Comparison of ENCODE assay signal across 11 cellular contexts in genomic region chr14:24197066-24197465, GRCh38. TPM values are rescaled to one million over a fixed set of nuclear protein-coding genes. Genes with fewer than 3 reads are reported as not detected.
DNase-seq lines count a peak whose midpoint lies in the region; ATAC-seq and TF ChIP-seq lines count a peak whose summit lies in the region.
"Had no signal": no experiment of that assay in that cellular context is flagged by ENCODE, and none has a peak within 500 bp of the region (broad histone marks: within the 10 kb centered on the region; RNA-seq: fewer than 3 reads in every experiment).

No MANE protein-coding gene starts in this region.

- H3K4me3 ChIP-seq in AG04449 (ENCODE audit: low read depth, low read length) (peak overlapping the region; percentile 3; the same call in 1 of the 2 replicates), GM12875 (ENCODE audit: low read depth, low read length) (peak overlapping the region; percentile 70), mesenchymal stem cell (ENCODE audit: insufficient read depth in 1 of 2, low read depth in 1 of 2, low read length in 2 of 2) (peak overlapping the region in 1 of 2 experiments; percentile 3), Peyer's patch (peak overlapping the region in 2 of 4 donors; percentile 97 to 98)

- H3K36me3 Mint-ChIP-seq in activated CD8-positive, alpha-beta T cell treated with anti-CD3 and anti-CD28 coated beads for 36 hours (ENCODE audit: low read depth), result peaks cover 57% of the 10 kb centered on the region

- POLR2A ChIA-PET in AG04449 (lab: Yijun Ruan, JAX), result no interaction called here
- POLR2A ChIA-PET in activated CD8-positive, alpha-beta T cell treated with anti-CD3 and anti-CD28 coated beads for 36 hours (lab: Charles Lee), result interaction anchor here (1.1 to 4.1 kb wide), 7 partner anchors 11 to 116 kb away, joined by 4 to 58 read pairs (median 29); partner anchors contain the start of genes CHMP4A, CIDEB, IRF9 and MDP1

- H3K27me3 ChIP-seq in mesenchymal stem cell (ENCODE audit: control insufficient read depth in 1 of 2, insufficient read depth in 1 of 2, low read length in 2 of 2) (no peaks in the 10 kb centered on the region), Peyer's patch (no peaks in the 10 kb centered on the region)

- peaks cover 50% of the 10 kb centered on the region for H3K4me1 Mint-ChIP-seq in activated CD8-positive, alpha-beta T cell treated with anti-CD3 and anti-CD28 coated beads for 36 hours (ENCODE audit: low read depth)

- no peak for ATAC-seq in activated CD8-positive, alpha-beta T cell treated with anti-CD3 and anti-CD28 coated beads for 36 hours
- ATAC-seq in HG02759 (IDR thresholded peaks at IDR 0.05; ENCODE audit: unreplicated experiment), result no peak

- peak overlapping the region; percentile 39 for H3K4me2 ChIP-seq in mesenchymal stem cell (ENCODE audit: low read length, poor library complexity, severe bottlenecking)

- TF ChIP-seq CTCF in AG04449 (IDR thresholded peaks at IDR 0.05; ENCODE audit: insufficient read depth, low read length, missing control alignments) (no peak), GM12875 (IDR thresholded peaks at IDR 0.05; ENCODE audit: borderline replicate concordance, insufficient read depth, low read depth, low read length) (no peak), Peyer's patch (IDR thresholded peaks at IDR 0.05) (no peak)
- TF ChIP-seq CTCF in activated CD8-positive, alpha-beta T cell treated with anti-CD3 and anti-CD28 coated beads for 36 hours (IDR thresholded peaks at IDR 0.05), result no peak

- H4K91ac ChIP-seq in mesenchymal stem cell (ENCODE audit: low read length), result no peak overlapping the region

- peaks cover 8% of the 10 kb centered on the region for H3K9me3 Mint-ChIP-seq in activated CD8-positive, alpha-beta T cell treated with anti-CD3 and anti-CD28 coated beads for 36 hours

- H3K27me3 Mint-ChIP-seq in activated CD8-positive, alpha-beta T cell treated with anti-CD3 and anti-CD28 coated beads for 36 hours, result no peaks in the 10 kb centered on the region

- peak overlapping the region; percentile 78 for H3K27ac Mint-ChIP-seq in activated CD8-positive, alpha-beta T cell treated with anti-CD3 and anti-CD28 coated beads for 36 hours

- no peak overlapping the region for H3K27ac ChIP-seq in mesenchymal stem cell (ENCODE audit: low read length, poor library complexity, severe bottlenecking)
- peak overlapping the region in 2 of 4 donors; percentile 96 to 97 for H3K27ac ChIP-seq in Peyer's patch

- no peak overlapping the region for H2AFZ ChIP-seq in mesenchymal stem cell (ENCODE audit: low read depth, low read length)

- no peak overlapping the region for H3K9ac ChIP-seq in mesenchymal stem cell (ENCODE audit: low read length)

- no peak overlapping the region for H2BK5ac ChIP-seq in mesenchymal stem cell (ENCODE audit: low read depth, low read length, poor library complexity, severe bottlenecking)

- intact Hi-C loops in activated CD8-positive, alpha-beta T cell treated with anti-CD3 and anti-CD28 coated beads for 36 hours (cut with micrococcal nuclease), result no loop called here

- no peak overlapping the region for H2BK120ac ChIP-seq in mesenchymal stem cell (ENCODE audit: low read depth, low read length)

- no peak overlapping the region for H3K23ac ChIP-seq in mesenchymal stem cell (ENCODE audit: low read length in 2 of 2)

- WGBS in mesenchymal stem cell, result 90% methylated on average over 1 of the region's 2 CpGs

- no peak overlapping the region for H2BK12ac ChIP-seq in mesenchymal stem cell (ENCODE audit: low read length in 2 of 2)

- no peak for TF ChIP-seq POLR2A in Peyer's patch (IDR thresholded peaks at IDR 0.05)

- no peak overlapping the region for H2BK15ac ChIP-seq in mesenchymal stem cell (ENCODE audit: low read depth, poor library complexity, severe bottlenecking)

- H3K79me1 ChIP-seq in mesenchymal stem cell (replicated peaks; ENCODE audit: low read length, poor library complexity, severe bottlenecking), result peaks cover 31% of the 10 kb centered on the region

- H2AK5ac ChIP-seq in mesenchymal stem cell (ENCODE audit: low read length, severe bottlenecking), result no peak overlapping the region

- H3K14ac ChIP-seq in mesenchymal stem cell (ENCODE audit: low read length in 2 of 2), result no peak overlapping the region

- H3K18ac ChIP-seq in mesenchymal stem cell (ENCODE audit: low read depth in 1 of 2, low read length in 2 of 2), result no peak overlapping the region

- H3K9me3 ChIP-seq in mesenchymal stem cell (ENCODE audit: control insufficient read depth, low read length) (peaks cover 3% of the 10 kb centered on the region), Peyer's patch (no peaks in the 10 kb centered on the region)

- H3K4me3 Mint-ChIP-seq in activated CD8-positive, alpha-beta T cell treated with anti-CD3 and anti-CD28 coated beads for 36 hours, result peak overlapping the region; percentile 95

- DNase-seq in AG04449 (ENCODE audit: low read depth, low spot score) (no peak), mesenchymal stem cell (no peak), Peyer's patch (no peak), mucosa of gallbladder (ENCODE audit: low spot score) (no peak), SW480 (ENCODE audit: low spot score) (no peak)
- no peak for DNase-seq in activated CD8-positive, alpha-beta T cell treated with anti-CD3 and anti-CD28 coated beads for 36 hours
- DNase-seq: NCI-H2081, nucleus accumbens, Right ventricle myocardium superior had no signal

- H4K8ac ChIP-seq in mesenchymal stem cell (ENCODE audit: low read length), result no peak overlapping the region

- H3K4ac ChIP-seq in mesenchymal stem cell (ENCODE audit: low read depth in 1 of 2, low read length in 2 of 2), result no peak overlapping the region

- H3K36me3 ChIP-seq in mesenchymal stem cell (ENCODE audit: control insufficient read depth in 1 of 2, insufficient read depth in 2 of 2, low read depth in 1 of 2, low read length in 2 of 2), result peaks cover 20 to 31% of the 10 kb centered on the region in 2 experiments
- peaks cover 0 to 27% (median 0%) of the 10 kb centered on the region in 3 donors for H3K36me3 ChIP-seq in Peyer's patch

- CTCF ChIA-PET in AG04449 (lab: Yijun Ruan, JAX), result interaction anchor here (1.9 to 2.2 kb wide), 2 partner anchors 36 to 139 kb away, joined by 7 to 9 read pairs; partner anchors contain the start of gene IRF9
- CTCF ChIA-PET in activated CD8-positive, alpha-beta T cell treated with anti-CD3 and anti-CD28 coated beads for 36 hours (lab: Charles Lee), result interaction anchor here (3.3 to 3.7 kb wide), 2 partner anchors 100 to 111 kb away, joined by 14 to 15 read pairs; partner anchors contain the start of gene CIDEB

- H3K4me1 ChIP-seq in mesenchymal stem cell (ENCODE audit: control insufficient read depth, insufficient read depth, low read depth, low read length), result peaks cover 9% of the 10 kb centered on the region
- H3K4me1 ChIP-seq in Peyer's patch, result peaks cover 2 to 38% (median 9%) of the 10 kb centered on the region in 4 donors

RNA-seq across cellular contexts. Expression of gene TM9SF1, which starts 1.8 kb away (rescaled TPM):
- total RNA-seq in activated CD8-positive, alpha-beta T cell treated with anti-CD3 and anti-CD28 coated beads for 36 hours, result 10 to 100 TPM; 16.3 to 18.0 TPM
- 61.6 TPM for polyA plus RNA-seq in mesenchymal stem cell (2013, experiment 1 of 2)
- polyA plus RNA-seq in mesenchymal stem cell (2013, experiment 2 of 2), result 61.9 TPM
- total RNA-seq in Peyer's patch, result 10 to 100 TPM; 22.3 to 80.7 (median 49.8) TPM
- total RNA-seq in mucosa of gallbladder, result 94.1 TPM

RNA-seq across cellular contexts. Expression of gene TSSK4, which starts 8.4 kb away (rescaled TPM):
- under 1 TPM in 1 of 2 experiments, not detected in 1; 0.18 TPM for total RNA-seq in activated CD8-positive, alpha-beta T cell treated with anti-CD3 and anti-CD28 coated beads for 36 hours
- 0.07 TPM for polyA plus RNA-seq in mesenchymal stem cell (2013, experiment 1 of 2)
- polyA plus RNA-seq in mesenchymal stem cell (2013, experiment 2 of 2), result 0.04 TPM
- total RNA-seq in Peyer's patch, result 1 to 10 TPM in 1 of 4 donors, under 1 TPM in 1, not detected in 2; 0.70 to 1.2 TPM
- 0.40 TPM for total RNA-seq in mucosa of gallbladder
- total RNA-seq: Right ventricle myocardium superior had no signal

RNA-seq across cellular contexts. Expression of gene IPO4, which starts 8.4 kb away (rescaled TPM):
- total RNA-seq in activated CD8-positive, alpha-beta T cell treated with anti-CD3 and anti-CD28 coated beads for 36 hours, result 100 to 1,000 TPM in 1 of 2 experiments, 10 to 100 TPM in 1; 98.4 to 102 TPM
- 16.9 TPM for polyA plus RNA-seq in mesenchymal stem cell (2013, experiment 1 of 2)
- polyA plus RNA-seq in mesenchymal stem cell (2013, experiment 2 of 2), result 17.0 TPM
- total RNA-seq in Peyer's patch (10 to 100 TPM; 12.8 to 56.9 (median 34.2) TPM), mucosa of gallbladder (23.0 TPM)

RNA-seq across cellular contexts. Expression of gene CHMP4A, which starts 16.2 kb away (rescaled TPM):
- 10 to 100 TPM; 55.6 to 61.8 TPM for total RNA-seq in activated CD8-positive, alpha-beta T cell treated with anti-CD3 and anti-CD28 coated beads for 36 hours
- polyA plus RNA-seq in mesenchymal stem cell (2013, experiment 1 of 2), result 40.1 TPM
- 38.0 TPM for polyA plus RNA-seq in mesenchymal stem cell (2013, experiment 2 of 2)
- total RNA-seq in Peyer's patch (100 to 1,000 TPM in 1 of 4 donors, 10 to 100 TPM in 3; 31.4 to 190 (median 54.3) TPM), mucosa of gallbladder (53.0 TPM)

RNA-seq across cellular contexts. Expression of gene MDP1, which starts 18.8 kb away (rescaled TPM):
- 10 to 100 TPM; 11.2 to 11.3 TPM for total RNA-seq in activated CD8-positive, alpha-beta T cell treated with anti-CD3 and anti-CD28 coated beads for 36 hours
- 24.8 TPM for polyA plus RNA-seq in mesenchymal stem cell (2013, experiment 1 of 2)
- 26.3 TPM for polyA plus RNA-seq in mesenchymal stem cell (2013, experiment 2 of 2)
- 10 to 100 TPM in 2 of 4 donors, 1 to 10 TPM in 2; 7.4 to 17.5 (median 10.5) TPM for total RNA-seq in Peyer's patch
- total RNA-seq in mucosa of gallbladder, result 20.3 TPM
